In genomic region chr7:130649004-130649790, GRCh38 we compare ENCODE assay signal across 8 cellular contexts. TPM values are rescaled to one million over a fixed set of nuclear protein-coding genes. Genes with fewer than 3 reads are reported as not detected.
A peak's percentile ranks its signal among the peaks of the same experiment; 100 is the strongest.
DNase-seq lines count a peak whose midpoint lies in the region; ATAC-seq and TF ChIP-seq lines count a peak whose summit lies in the region.

No MANE protein-coding gene starts in this region.

- no peak for TF ChIP-seq POLR2A in adrenal gland (IDR thresholded peaks at IDR 0.05)
- no peak for TF ChIP-seq POLR2A in body of pancreas (IDR thresholded peaks at IDR 0.05)

- intact Hi-C loops in adrenal gland (cut with DNase I) (no loop called here), body of pancreas (cut with DNase I) (no loop called here)

- TF ChIP-seq CTCF in adrenal gland (IDR thresholded peaks at IDR 0.05) (no peak), body of pancreas (IDR thresholded peaks at IDR 0.05) (no peak)

- H3K27me3 ChIP-seq in adrenal gland, result no peaks in the 10 kb centered on the region
- H3K27me3 ChIP-seq in body of pancreas, result no peaks in the 10 kb centered on the region

- no peaks in the 10 kb centered on the region for H3K9me3 ChIP-seq in adrenal gland (replicated peaks in 1 of 3)
- H3K9me3 ChIP-seq in body of pancreas, result no peaks in the 10 kb centered on the region

- H3K27me3 Mint-ChIP-seq in stimulated activated naive CD8-positive, alpha-beta T cell treated with anti-CD3 and anti-CD28 coated beads, Interleukin-15, amount 100 ng/mL, for 72 hours, result no peaks in the 10 kb centered on the region

- H3K9me3 Mint-ChIP-seq in activated naive CD4-positive, alpha-beta T cell treated with anti-CD3 and anti-CD28 coated beads, Interleukin-2, amount 50 U/mL, for 72 hours, result peaks cover 11 to 31% of the 10 kb centered on the region in 2 donors
- peaks cover 20 to 25% of the 10 kb centered on the region in 2 donors for H3K9me3 Mint-ChIP-seq in stimulated activated naive CD8-positive, alpha-beta T cell treated with anti-CD3 and anti-CD28 coated beads, Interleukin-15, amount 100 ng/mL, for 72 hours

- 65 to 76% (median 69%) methylated on average over 4 of the region's 4 CpGs for WGBS in adrenal gland, 4 donors
- WGBS in body of pancreas, 2 donors, result 87 to 92% methylated on average over 4 of the region's 4 CpGs

- peak overlapping the region; percentile 17 to 78 (median 67) for H3K27ac ChIP-seq in adrenal gland
- no peak overlapping the region for H3K27ac ChIP-seq in body of pancreas

- H3K36me3 ChIP-seq in adrenal gland (replicated peaks in 1 of 2) (no peaks in the 10 kb centered on the region), body of pancreas (replicated peaks in 1 of 2; ENCODE audit: insufficient read depth in 1 of 2, low read depth in 2 of 2) (no peaks in the 10 kb centered on the region)

- peaks cover 0 to 9% of the 10 kb centered on the region in 2 donors for H3K4me1 ChIP-seq in adrenal gland (replicated peaks in 1 of 2)
- H3K4me1 ChIP-seq in body of pancreas, result no peaks in the 10 kb centered on the region

- H3K36me3 Mint-ChIP-seq in activated naive CD4-positive, alpha-beta T cell treated with anti-CD3 and anti-CD28 coated beads, Interleukin-2, amount 50 U/mL, for 72 hours, result peaks cover 41 to 66% of the 10 kb centered on the region in 2 donors

- H3K4me3 ChIP-seq in adrenal gland (no peak overlapping the region), body of pancreas (no peak overlapping the region)

- DNase-seq in activated naive CD4-positive, alpha-beta T cell treated with anti-CD3 and anti-CD28 coated beads, Interleukin-2, amount 50 U/mL, for 72 hours (ENCODE audit: low spot score in 2 of 2), result peak in 1 of 2 donors; percentile 40
- no peak for DNase-seq in activated naive CD4-positive, alpha-beta T cell treated with anti-CD3 and anti-CD28 coated beads, Interleukin-2, amount 50 U/mL, for 16 hours
- DNase-seq in adrenal gland, result peak in 2 of 7 donors; percentile 27 to 38
- peak; percentile 15 to 50 for DNase-seq in stimulated activated naive CD8-positive, alpha-beta T cell treated with anti-CD3 and anti-CD28 coated beads, Interleukin-15, amount 100 ng/mL, for 72 hours
- DNase-seq in body of pancreas, result no peak
- DNase-seq in cerebellar nuclear complex (lab: John Stamatoyannopoulos, UW), result no peak
- DNase-seq in NCI-H2107 (lab: John Stamatoyannopoulos, UW), result no peak

- peaks cover 37% of the 10 kb centered on the region for H3K4me1 Mint-ChIP-seq in stimulated activated naive CD8-positive, alpha-beta T cell treated with anti-CD3 and anti-CD28 coated beads, Interleukin-15, amount 100 ng/mL, for 72 hours

- ATAC-seq in activated naive CD4-positive, alpha-beta T cell treated with anti-CD3 and anti-CD28 coated beads, Interleukin-2, amount 50 U/mL, for 72 hours, result peak; percentile 95 to 96
- peak; percentile 58 for ATAC-seq in HG02938 (IDR thresholded peaks at IDR 0.05; ENCODE audit: unreplicated experiment)
- peak; percentile 97 for ATAC-seq in stimulated activated naive CD8-positive, alpha-beta T cell treated with anti-CD3 and anti-CD28 coated beads, Interleukin-15, amount 100 ng/mL, for 72 hours
- ATAC-seq in body of pancreas, result no peak

- H3K4me3 Mint-ChIP-seq in stimulated activated naive CD8-positive, alpha-beta T cell treated with anti-CD3 and anti-CD28 coated beads, Interleukin-15, amount 100 ng/mL, for 72 hours, result peak overlapping the region; percentile 6 to 76

- peak overlapping the region; percentile 85 to 93 for H3K27ac Mint-ChIP-seq in activated naive CD4-positive, alpha-beta T cell treated with anti-CD3 and anti-CD28 coated beads, Interleukin-2, amount 50 U/mL, for 72 hours
- H3K27ac Mint-ChIP-seq in stimulated activated naive CD8-positive, alpha-beta T cell treated with anti-CD3 and anti-CD28 coated beads, Interleukin-15, amount 100 ng/mL, for 72 hours, result peak overlapping the region; percentile 16 to 81

RNA-seq across cellular contexts. Expression of gene COPG2, which starts 19.4 kb away (rescaled TPM):
- 10 to 100 TPM; 28.0 to 55.0 TPM for total RNA-seq in activated naive CD4-positive, alpha-beta T cell treated with anti-CD3 and anti-CD28 coated beads, Interleukin-2, amount 50 U/mL, for 72 hours
- total RNA-seq in adrenal gland (10 to 100 TPM; 30.3 to 73.1 (median 43.4) TPM), body of pancreas (10 to 100 TPM; 12.5 to 14.5 TPM)
- 10 to 100 TPM; 12.2 to 28.6 (median 16.9) TPM for polyA plus RNA-seq in adrenal gland

RNA-seq across cellular contexts. Expression of gene TSGA13, which starts 37.1 kb away (rescaled TPM):
- not detected for total RNA-seq in activated naive CD4-positive, alpha-beta T cell treated with anti-CD3 and anti-CD28 coated beads, Interleukin-2, amount 50 U/mL, for 72 hours
- total RNA-seq in adrenal gland (not detected), body of pancreas (not detected)
- not detected for polyA plus RNA-seq in adrenal gland

Comparison
In these comparisons a context has a peak if more than half of its experiments do, and no peak if none do; other contexts are left out.
1. DNase-seq: peak in stimulated activated naive CD8-positive, alpha-beta T cell treated with anti-CD3 and anti-CD28 coated beads, Interleukin-15, amount 100 ng/mL, for 72 hours (2 of 2); none in activated naive CD4-positive, alpha-beta T cell treated with anti-CD3 and anti-CD28 coated beads, Interleukin-2, amount 50 U/mL, for 16 hours (single experiment), body of pancreas (0 of 4), cerebellar nuclear complex (0 of 2) and NCI-H2107 (single experiment).
2. H3K27ac ChIP-seq: peak in adrenal gland (5 of 5); none in body of pancreas (0 of 4).